In genomic region chr2:167333245-167333644, GRCh38 we compare ENCODE assay signal across 19 cellular contexts. TPM values are rescaled to one million over a fixed set of nuclear protein-coding genes. Genes with fewer than 3 reads are reported as not detected.
DNase-seq lines count a peak whose midpoint lies in the region; ATAC-seq and TF ChIP-seq lines count a peak whose summit lies in the region.
"Had no signal": no experiment of that assay in that cellular context is flagged by ENCODE, and none has a peak within 500 bp of the region (broad histone marks: within the 10 kb centered on the region; RNA-seq: fewer than 3 reads in every experiment).

No MANE protein-coding gene starts in this region.

- POLR2A ChIA-PET in PC-3 (lab: Charles Lee; ENCODE audit: unreplicated experiment), result no interaction called here
- POLR2A ChIA-PET in PC-9 (lab: Charles Lee; ENCODE audit: unreplicated experiment), result no interaction called here

- H3K36me3 ChIP-seq in PC-3 (ENCODE audit: low read depth, low read length) (no peaks in the 10 kb centered on the region), PC-9 (ENCODE audit: low read depth) (no peaks in the 10 kb centered on the region)
- H3K36me3 ChIP-seq: esophagus squamous epithelium, upper lobe of left lung had no signal

- no peaks in the 10 kb centered on the region for H3K27me3 ChIP-seq in PC-3 (ENCODE audit: low read length)
- no peaks in the 10 kb centered on the region for H3K27me3 ChIP-seq in PC-9 (ENCODE audit: insufficient read depth, low read depth)
- H3K27me3 ChIP-seq: upper lobe of left lung had no signal

- no peak overlapping the region for H3K9ac ChIP-seq in PC-3 (ENCODE audit: low read length)

- H3K4me2 ChIP-seq in PC-3 (ENCODE audit: low read length) (no peak overlapping the region), PC-9 (no peak overlapping the region)

- H3K9me2 ChIP-seq in PC-3 (replicated peaks; ENCODE audit: low read length) (no peaks in the 10 kb centered on the region), PC-9 (ENCODE audit: insufficient read depth) (no peaks in the 10 kb centered on the region)

- H4K20me1 ChIP-seq in PC-3 (ENCODE audit: low read length) (no peaks in the 10 kb centered on the region), PC-9 (ENCODE audit: insufficient read depth) (no peaks in the 10 kb centered on the region)

- no peaks in the 10 kb centered on the region for H3K9me3 ChIP-seq in PC-3 (ENCODE audit: low read length)
- no peaks in the 10 kb centered on the region for H3K9me3 ChIP-seq in PC-9 (ENCODE audit: insufficient read depth, low read depth)
- H3K9me3 ChIP-seq: esophagus squamous epithelium, upper lobe of left lung had no signal

- ATAC-seq in PC-3, result no peak
- no peak for ATAC-seq in GM18870 (IDR thresholded peaks at IDR 0.05; ENCODE audit: unreplicated experiment)
- ATAC-seq: activated CD8-positive, alpha-beta T cell treated with anti-CD3 and anti-CD28 coated beads for 36 hours; activated T-cell treated with anti-CD3 and anti-CD28 coated beads, Interleukin-2, amount 50 U/mL, for 4 hours; T-cell had no signal

- CTCF ChIA-PET in PC-3 (lab: Charles Lee), result no interaction called here
- CTCF ChIA-PET in PC-9 (lab: Charles Lee), result no interaction called here

- H3K27ac ChIP-seq in PC-3 (ENCODE audit: low read length), result no peak overlapping the region
- H3K27ac ChIP-seq in PC-9, result no peak overlapping the region
- H3K27ac ChIP-seq: esophagus squamous epithelium, upper lobe of left lung had no signal

- H3K4me1 ChIP-seq in PC-3 (ENCODE audit: insufficient read depth, low read length), result peaks cover 33% of the 10 kb centered on the region
- no peaks in the 10 kb centered on the region for H3K4me1 ChIP-seq in PC-9 (replicated peaks; ENCODE audit: insufficient read depth)
- H3K4me1 ChIP-seq: esophagus squamous epithelium, upper lobe of left lung had no signal

- intact Hi-C loops in PC-3 (cut with micrococcal nuclease) (no loop called here), PC-9 (cut with micrococcal nuclease; ENCODE audit: unreplicated experiment) (no loop called here)

- H3K79me2 ChIP-seq in PC-3 (ENCODE audit: low read length) (no peaks in the 10 kb centered on the region), PC-9 (ENCODE audit: low read depth) (no peaks in the 10 kb centered on the region)

- TF ChIP-seq CTCF in PC-3 (conservative IDR thresholded peaks at IDR 0.05; ENCODE audit: low read depth, low read length) (0 out of 2 replicates have a peak, but pooled peaks have one; percentile 11), fibroblast of pulmonary artery (IDR thresholded peaks at IDR 0.05; ENCODE audit: low read length, missing control alignments) (peak; percentile 5), PC-9 (conservative IDR thresholded peaks at IDR 0.05) (no peak)

- H2AFZ ChIP-seq in PC-3 (ENCODE audit: low read length) (no peak overlapping the region), PC-9 (no peak overlapping the region)

- DNase-seq in DMS53 (lab: John Stamatoyannopoulos, UW), result peak; percentile 11
- no peak for DNase-seq in DMS53 treated with DMSO at 0.1 percent for 48 hours (lab: John Stamatoyannopoulos, UW; ENCODE audit: unreplicated experiment)
- no peak for DNase-seq in PC-3
- no peak for DNase-seq in fibroblast of pulmonary artery (ENCODE audit: low read depth)
- peak; percentile 3 for DNase-seq in renal cortical epithelial cell (ENCODE audit: low read depth)
- no peak for DNase-seq in SHP77 (lab: John Stamatoyannopoulos, UW)
- no peak for DNase-seq in PC-9
- DNase-seq: activated CD8-positive, alpha-beta T cell treated with anti-CD3 and anti-CD28 coated beads for 36 hours; activated naive CD4-positive, alpha-beta T cell treated with anti-CD3 and anti-CD28 coated beads, Interleukin-2, amount 50 U/mL, for 16 hours; activated T-cell treated with anti-CD3 and anti-CD28 coated beads, Interleukin-2, amount 50 U/mL, for 4 hours; C1 segment of cervical spinal cord; DMS79; esophagus squamous epithelium; Kasumi-1; NCI-H1417 treated with DMSO at 0.1 percent for 48 hours; NK-92 treated with Interleukin-12 subunit alpha and Interleukin-12 subunit beta, amount 100 ng/mL, for 24 hours; T-cell; upper lobe of left lung had no signal

- H3F3A ChIP-seq in PC-3 (ENCODE audit: low read length, unreplicated experiment) (no peaks in the 10 kb centered on the region), PC-9 (ENCODE audit: insufficient read depth, low read depth) (no peaks in the 10 kb centered on the region)

- H3K4me3 ChIP-seq in PC-3 (ENCODE audit: low read length) (no peak overlapping the region), fibroblast of pulmonary artery (replicated peaks; ENCODE audit: low read depth, low read length) (no peak overlapping the region), PC-9 (no peak overlapping the region)
- H3K4me3 ChIP-seq: esophagus squamous epithelium, upper lobe of left lung had no signal

- no TSS peak for BruUV-seq in PC-3 (replicated peaks; lab: Mats Ljungman, UMichigan)
- no TSS peak for BruUV-seq in PC-9 (replicated peaks; lab: Mats Ljungman, UMichigan)

RNA-seq across cellular contexts. Expression of gene B3GALT1, which starts 40.4 kb away (rescaled TPM):
- total RNA-seq in PC-3 (2014; rRNA removed) (0.06 and 0.07 TPM in 2 replicates), renal cortical epithelial cell (0.30 TPM in 1 of 2 replicates, not detected in the other), PC-9 (2021) (not detected in 2 replicates)
- total RNA-seq: activated CD8-positive, alpha-beta T cell treated with anti-CD3 and anti-CD28 coated beads for 36 hours had no signal

Comparison
In these comparisons a context has a peak if more than half of its experiments do, and no peak if none do; other contexts are left out.
1. DNase-seq: peak in DMS53 (single experiment) and renal cortical epithelial cell (single experiment); none in DMS53 treated with DMSO at 0.1 percent for 48 hours (single experiment), PC-3 (single experiment), fibroblast of pulmonary artery (single experiment), SHP77 (0 of 2) and PC-9 (0 of 2).